12 cellular contexts compared by ENCODE assay signal in the genomic region with DNA sequence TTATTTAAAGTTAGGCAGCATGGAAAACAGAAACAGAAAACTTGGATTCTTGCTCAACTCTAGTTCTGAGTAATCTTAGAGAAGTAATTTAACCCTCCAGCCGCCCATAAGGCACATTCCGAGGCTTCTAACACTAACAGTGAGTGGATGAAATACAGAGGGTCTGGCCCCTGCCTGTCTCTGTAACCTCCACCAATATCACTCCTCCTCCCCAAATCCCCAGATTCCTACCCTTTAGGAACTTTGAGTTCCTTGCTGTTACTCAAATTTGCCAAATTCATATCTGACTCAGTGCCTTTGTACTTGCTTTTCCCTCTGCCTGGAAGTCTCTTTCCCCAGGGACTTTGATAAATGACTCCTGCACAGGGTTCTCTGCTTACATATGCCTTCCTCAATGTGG.
DNase-seq lines count a peak whose midpoint lies in the region; ATAC-seq and TF ChIP-seq lines count a peak whose summit lies in the region.
"Had no signal": no experiment of that assay in that cellular context is flagged by ENCODE, and none has a peak within 500 bp of the region (broad histone marks: within the 10 kb centered on the region; RNA-seq: fewer than 3 reads in every experiment).

No MANE protein-coding gene starts in this region.

- no peaks in the 10 kb centered on the region for H3K36me3 Mint-ChIP-seq in endothelial cell (ENCODE audit: low read depth, unreplicated experiment)

- H3K4ac ChIP-seq in mesenchymal stem cell (ENCODE audit: low read depth in 1 of 2, low read length in 2 of 2): peak overlapping the region; percentile 64 to 82

- H2BK5ac ChIP-seq in mesenchymal stem cell (ENCODE audit: low read depth, low read length, poor library complexity, severe bottlenecking): no peak overlapping the region

- H3K4me1 ChIP-seq in mesenchymal stem cell (ENCODE audit: control insufficient read depth, insufficient read depth, low read depth, low read length): peaks cover 1% of the 10 kb centered on the region
- H3K4me1 ChIP-seq in tibial artery: peaks cover 0 to 76% (median 44%) of the 10 kb centered on the region in 4 donors

- no peak overlapping the region for H3K14ac ChIP-seq in mesenchymal stem cell (ENCODE audit: low read length in 2 of 2)

- H3K18ac ChIP-seq in mesenchymal stem cell (ENCODE audit: low read depth in 1 of 2, low read length in 2 of 2): peak overlapping the region; percentile 54 to 79

- peak overlapping the region; percentile 88 for H3K9ac ChIP-seq in mesenchymal stem cell (ENCODE audit: low read length)

- no peaks in the 10 kb centered on the region for H3K9me3 Mint-ChIP-seq in endothelial cell (ENCODE audit: unreplicated experiment)

- H3K27me3 ChIP-seq in mesenchymal stem cell (ENCODE audit: control insufficient read depth in 1 of 2, insufficient read depth in 1 of 2, low read length in 2 of 2): no peaks in the 10 kb centered on the region
- H3K27me3 ChIP-seq in tibial artery: no peaks in the 10 kb centered on the region
- H3K27me3 ChIP-seq: cardiac muscle cell, neutrophil had no signal

- peak overlapping the region; percentile 69 for H4K8ac ChIP-seq in mesenchymal stem cell (ENCODE audit: low read length)

- TF ChIP-seq CTCF in tibial artery (IDR thresholded peaks at IDR 0.05): no peak
- no peak for TF ChIP-seq CTCF in endothelial cell (IDR thresholded peaks at IDR 0.05; ENCODE audit: unreplicated experiment)

- ATAC-seq in HG02884 (IDR thresholded peaks at IDR 0.05; ENCODE audit: unreplicated experiment): no peak

- DNase-seq in NCI-H2171 treated with DMSO at 0.1 percent for 48 hours (lab: John Stamatoyannopoulos, UW) (peak; percentile 37), epithelial cell of prostate (ENCODE audit: low read depth, low spot score) (no peak), mesenchymal stem cell (peak; percentile 77), tibial artery (peak in 1 of 2 donors; percentile 52), NCI-H526 (lab: John Stamatoyannopoulos, UW) (no peak), endothelial cell (ENCODE audit: low spot score) (no peak)
- no peak for DNase-seq in activated CD8-positive, alpha-beta memory T cell treated with anti-CD3 and anti-CD28 coated beads, Interleukin-2, amount 50 U/mL, for 48 hours
- DNase-seq: hypothalamus, NCI-H524 treated with DMSO at 0.1 percent for 48 hours had no signal

- H3K4me2 ChIP-seq in mesenchymal stem cell (ENCODE audit: low read length, poor library complexity, severe bottlenecking): no peak overlapping the region

- H2BK15ac ChIP-seq in mesenchymal stem cell (ENCODE audit: low read depth, poor library complexity, severe bottlenecking): no peak overlapping the region

- H3K4me3 Mint-ChIP-seq in endothelial cell (ENCODE audit: unreplicated experiment): no peak overlapping the region

- H2AFZ ChIP-seq in mesenchymal stem cell (ENCODE audit: low read depth, low read length): no peak overlapping the region

- peaks cover 4% of the 10 kb centered on the region for H3K27me3 Mint-ChIP-seq in endothelial cell (ENCODE audit: unreplicated experiment)

- no peaks in the 10 kb centered on the region for H3K36me3 ChIP-seq in mesenchymal stem cell (ENCODE audit: control insufficient read depth in 1 of 2, insufficient read depth in 2 of 2, low read depth in 1 of 2, low read length in 2 of 2)
- H3K36me3 ChIP-seq in tibial artery: no peaks in the 10 kb centered on the region
- H3K36me3 ChIP-seq: cardiac muscle cell, neutrophil had no signal

- no peak overlapping the region for H3K4me3 ChIP-seq in mesenchymal stem cell (ENCODE audit: insufficient read depth in 1 of 2, low read depth in 1 of 2, low read length in 2 of 2)
- no peak overlapping the region for H3K4me3 ChIP-seq in tibial artery
- H3K4me3 ChIP-seq: cardiac muscle cell had no signal

- peaks cover 6% of the 10 kb centered on the region for H3K4me1 Mint-ChIP-seq in endothelial cell (ENCODE audit: unreplicated experiment)

- intact Hi-C loops in tibial artery (cut with DNase I; ENCODE audit: low total_unique reads): no loop called here

- peak overlapping the region; percentile 80 for H4K91ac ChIP-seq in mesenchymal stem cell (ENCODE audit: low read length)

- H3K23ac ChIP-seq in mesenchymal stem cell (ENCODE audit: low read length in 2 of 2): no peak overlapping the region

- H3K27ac ChIP-seq in epithelial cell of prostate (peak overlapping the region; percentile 15), mesenchymal stem cell (ENCODE audit: low read length, poor library complexity, severe bottlenecking) (peak overlapping the region; percentile 53), tibial artery (peak overlapping the region; percentile 81 to 87)
- H3K27ac ChIP-seq: cardiac muscle cell, neutrophil had no signal

- H2BK120ac ChIP-seq in mesenchymal stem cell (ENCODE audit: low read depth, low read length): peak overlapping the region; percentile 73

- peak overlapping the region; percentile 95 to 97 for H2BK12ac ChIP-seq in mesenchymal stem cell (ENCODE audit: low read length in 2 of 2)

- peak overlapping the region; percentile 19 for H2AK5ac ChIP-seq in mesenchymal stem cell (ENCODE audit: low read length, severe bottlenecking)

- H3K9me3 ChIP-seq in mesenchymal stem cell (ENCODE audit: control insufficient read depth, low read length) (peaks cover 11% of the 10 kb centered on the region), tibial artery (no peaks in the 10 kb centered on the region)
- H3K9me3 ChIP-seq: neutrophil had no signal

- no peaks in the 10 kb centered on the region for H3K79me1 ChIP-seq in mesenchymal stem cell (replicated peaks; ENCODE audit: low read length, poor library complexity, severe bottlenecking)

- H3K27ac Mint-ChIP-seq in endothelial cell (ENCODE audit: unreplicated experiment): no peak overlapping the region

- 0% methylated on average over 2 of the region's 2 CpGs for WGBS in mesenchymal stem cell

Comparison
In these comparisons a context has a peak if more than half of its experiments do, and no peak if none do; other contexts are left out.
1. DNase-seq: peak in NCI-H2171 treated with DMSO at 0.1 percent for 48 hours (single experiment) and mesenchymal stem cell (single experiment); none in epithelial cell of prostate (single experiment), activated CD8-positive, alpha-beta memory T cell treated with anti-CD3 and anti-CD28 coated beads, Interleukin-2, amount 50 U/mL, for 48 hours (single experiment), NCI-H526 (0 of 2) and endothelial cell (single experiment).
2. H3K27ac ChIP-seq: peak in every context shown above with its lines; median percentile 84 in tibial artery; 53 in mesenchymal stem cell; 15 in epithelial cell of prostate.